18 cellular contexts compared by ENCODE assay signal in the genomic region with DNA sequence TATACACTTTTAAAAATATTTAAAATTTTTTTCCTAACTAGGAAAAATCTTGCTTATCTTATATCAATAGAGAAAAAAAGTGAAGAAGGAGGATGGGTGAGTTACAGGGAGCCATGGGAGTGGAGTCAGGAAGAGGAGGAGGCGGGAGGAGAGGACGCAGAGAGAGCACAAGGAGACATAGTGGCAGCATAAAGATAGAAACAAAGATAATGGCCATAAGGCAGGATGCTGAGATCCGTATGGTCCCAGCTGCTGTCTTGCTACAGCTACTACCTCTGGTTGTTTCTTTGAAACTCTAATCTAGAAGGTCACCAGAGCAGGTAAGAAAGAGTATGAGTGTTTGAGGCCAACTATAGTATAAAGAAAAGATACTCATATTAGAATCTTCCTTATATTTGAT. TPM values are rescaled to one million over a fixed set of nuclear protein-coding genes. Genes with fewer than 3 reads are reported as not detected.
"Had no signal": no experiment of that assay in that cellular context is flagged by ENCODE, and none has a peak within 500 bp of the region (broad histone marks: within the 10 kb centered on the region; RNA-seq: fewer than 3 reads in every experiment).

No MANE protein-coding gene starts in this region.

- H3K36me3 Mint-ChIP-seq: naive thymus-derived CD4-positive, alpha-beta T cell had no signal

- H3K27ac ChIP-seq: colonic mucosa, heart left ventricle, psoas muscle, skin epidermis, stomach, thoracic aorta, transverse colon had no signal

- H3K36me3 ChIP-seq: colonic mucosa, heart left ventricle, stomach, thoracic aorta, transverse colon had no signal

- H3K27me3 ChIP-seq: colonic mucosa had no signal

- H3K9me3 ChIP-seq: colonic mucosa, heart left ventricle, psoas muscle, stomach, thoracic aorta, transverse colon had no signal

- DNase-seq: colonic mucosa; effector CD4-positive, alpha-beta T cell; endodermal cell; foreskin melanocyte; heart left ventricle; hippocampal formation; mammary epithelial cell; naive thymus-derived CD4-positive, alpha-beta T cell; occipital lobe; psoas muscle; retina; stimulated activated CD4-positive, alpha-beta T cell treated with anti-CD3 and anti-CD28 coated beads, Interleukin-12 subunit alpha, Interleukin-12 subunit beta, amount 100 ng/mL, for 4 hours; stimulated activated naive CD4-positive, alpha-beta T cell; stomach; substantia nigra; transverse colon had no signal

- H3K27ac Mint-ChIP-seq: endodermal cell; naive thymus-derived CD4-positive, alpha-beta T cell had no signal

- H3K4me1 Mint-ChIP-seq: naive thymus-derived CD4-positive, alpha-beta T cell had no signal

- H3K4me3 ChIP-seq: colonic mucosa, psoas muscle, skin epidermis, stomach, thoracic aorta, transverse colon had no signal

- H3K4me3 Mint-ChIP-seq: endodermal cell; naive thymus-derived CD4-positive, alpha-beta T cell had no signal

- H3K4me1 ChIP-seq: colonic mucosa, psoas muscle had no signal

RNA-seq across cellular contexts. Expression of gene SOX5, which starts 2.6 kb away (rescaled TPM):
- polyA plus RNA-seq: mammary epithelial cell; naive thymus-derived CD4-positive, alpha-beta T cell had no signal
